8 cellular contexts compared by ENCODE assay signal in genomic region chr22:19970479-19971275, GRCh38. TPM values are rescaled to one million over a fixed set of nuclear protein-coding genes. Genes with fewer than 3 reads are reported as not detected.
A peak's percentile ranks its signal among the peaks of the same experiment; 100 is the strongest.
DNase-seq lines count a peak whose midpoint lies in the region; ATAC-seq, FAIRE-seq and TF ChIP-seq lines count a peak whose summit lies in the region.

No MANE protein-coding gene starts in this region.

- no peak overlapping the region for H3K9ac ChIP-seq in parathyroid adenoma

- H3K4me1 ChIP-seq in parathyroid adenoma (no peaks in the 10 kb centered on the region), upper lobe of left lung (peaks cover 16 to 30% (median 24%) of the 10 kb centered on the region in 4 donors)

- peak; percentile 82 for TF ChIP-seq CTCF in parathyroid adenoma (IDR thresholded peaks at IDR 0.05)
- peak; percentile 85 to 99 (median 90) for TF ChIP-seq CTCF in upper lobe of left lung (IDR thresholded peaks at IDR 0.05)

- no peak for FAIRE-seq in frontal cortex (lab: Jason Lieb, UNC)

- ATAC-seq in upper lobe of left lung (ENCODE audit: low FRiP score in 2 of 2) (peak; percentile 79 to 81), GM19467 (IDR thresholded peaks at IDR 0.05; ENCODE audit: unreplicated experiment) (no peak)

- H3K27ac ChIP-seq in parathyroid adenoma (no peak overlapping the region), upper lobe of left lung (peak overlapping the region in 2 of 4 donors; percentile 30 to 52)

- H3K36me3 ChIP-seq in parathyroid adenoma (ENCODE audit: control insufficient read depth, insufficient read depth, low read length) (no peaks in the 10 kb centered on the region), upper lobe of left lung (peaks cover 5 to 66% (median 30%) of the 10 kb centered on the region in 4 donors)

- 60% methylated on average over 20 to 23 of the region's 25 CpGs for WGBS in upper lobe of left lung, 2 donors

- DNase-seq in AG20443 (ENCODE audit: low spot score) (peak; percentile 88), H4 (ENCODE audit: low spot score) (peak; percentile 23), RKO (ENCODE audit: low spot score) (peak; percentile 65), frontal cortex (ENCODE audit: low spot score in 2 of 2) (peak; percentile 84 to 90), upper lobe of left lung (peak; percentile 68 to 96)
- DNase-seq in activated effector memory CD4-positive, alpha-beta T cell treated with Interleukin-2 at 50 U/mL for 16 hours, result peak; percentile 67

- H3K4me3 ChIP-seq in parathyroid adenoma (ENCODE audit: low read depth, low read length) (no peak overlapping the region), upper lobe of left lung (no peak overlapping the region)

- H3K27me3 ChIP-seq in parathyroid adenoma (ENCODE audit: control insufficient read depth, insufficient read depth, low read length) (no peaks in the 10 kb centered on the region), upper lobe of left lung (no peaks in the 10 kb centered on the region)

- no peak overlapping the region for H2AFZ ChIP-seq in parathyroid adenoma

- H3K79me2 ChIP-seq in parathyroid adenoma, result no peaks in the 10 kb centered on the region

- TF ChIP-seq EP300 in upper lobe of left lung (IDR thresholded peaks at IDR 0.05), result no peak

- no peaks in the 10 kb centered on the region for H3K9me3 ChIP-seq in parathyroid adenoma (ENCODE audit: control insufficient read depth, low read length)
- H3K9me3 ChIP-seq in upper lobe of left lung, result no peaks in the 10 kb centered on the region

- no peak for TF ChIP-seq POLR2A in upper lobe of left lung (IDR thresholded peaks at IDR 0.05)

- no peak overlapping the region for H3K4me2 ChIP-seq in parathyroid adenoma (ENCODE audit: low read length)

RNA-seq across cellular contexts. Expression of gene TXNRD2, which starts 29.1 kb away (rescaled TPM):
- total RNA-seq in H4 (2014; rRNA removed; shearing (Covaris generic)), result 7.5 and 9.1 TPM in 2 replicates
- 15.5 TPM for total RNA-seq in frontal cortex
- 10 to 100 TPM; 29.6 to 78.6 (median 49.3) TPM for total RNA-seq in upper lobe of left lung

RNA-seq across cellular contexts. Expression of gene COMT, which starts 29.1 kb away (rescaled TPM):
- 111 and 112 TPM in 2 replicates for total RNA-seq in H4 (2014; rRNA removed; shearing (Covaris generic))
- 26.5 TPM for total RNA-seq in frontal cortex
- 100 to 1,000 TPM; 136 to 475 (median 272) TPM for total RNA-seq in upper lobe of left lung

RNA-seq across cellular contexts. Expression of gene ARVCF, which starts 45.9 kb away (rescaled TPM):
- 0.58 and 1.8 TPM in 2 replicates for total RNA-seq in H4 (2014; rRNA removed; shearing (Covaris generic))
- total RNA-seq in frontal cortex (52.6 TPM), upper lobe of left lung (10 to 100 TPM; 18.5 to 54.5 (median 22.8) TPM)

RNA-seq across cellular contexts. Expression of gene TANGO2, which starts 50.2 kb away (rescaled TPM):
- total RNA-seq in H4 (2014; rRNA removed; shearing (Covaris generic)), result 20.6 and 29.3 TPM in 2 replicates
- total RNA-seq in frontal cortex, result 8.2 TPM
- 10 to 100 TPM; 33.9 to 94.3 (median 55.0) TPM for total RNA-seq in upper lobe of left lung

Comparison
In these comparisons a context has a peak if more than half of its experiments do, and no peak if none do; other contexts are left out.
1. DNase-seq: peak in every context shown above with its lines; median percentile 88 in AG20443; 87 in frontal cortex; 82 in upper lobe of left lung; 67 in activated effector memory CD4-positive, alpha-beta T cell treated with Interleukin-2 at 50 U/mL for 16 hours; 65 in RKO; 23 in H4.